Comparison of ENCODE assay signal across 8 cellular contexts in the genomic region with DNA sequence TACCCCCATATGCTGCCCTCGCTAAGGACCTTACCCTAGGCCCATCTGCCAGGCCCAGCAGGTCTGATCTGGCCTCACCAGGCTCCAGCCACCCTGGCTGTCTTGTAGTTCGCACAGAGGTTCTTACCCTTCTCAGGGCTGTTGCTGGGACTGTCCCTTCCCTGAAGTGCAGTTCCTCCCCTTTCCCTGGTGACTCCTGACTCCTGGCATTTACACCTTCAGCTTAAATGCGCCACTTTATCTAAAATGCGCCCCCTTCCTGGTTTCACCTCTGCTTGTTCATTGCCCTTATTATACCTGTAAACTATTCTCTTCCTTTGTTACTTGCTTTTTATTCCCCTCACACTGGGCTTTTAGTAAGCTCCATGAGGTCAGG. TPM values are rescaled to one million over a fixed set of nuclear protein-coding genes. Genes with fewer than 3 reads are reported as not detected.
DNase-seq lines count a peak whose midpoint lies in the region; TF ChIP-seq lines count a peak whose summit lies in the region.

No MANE protein-coding gene starts in this region.

- H3K4me1 Mint-ChIP-seq in activated naive CD4-positive, alpha-beta T cell treated with anti-CD3 and anti-CD28 coated beads, Interleukin-2, amount 10 ng/mL, durations not matched to agents 7 days and 5 days, result peaks cover 47% of the 10 kb centered on the region

- H3K27me3 Mint-ChIP-seq in activated naive CD4-positive, alpha-beta T cell treated with anti-CD3 and anti-CD28 coated beads, Interleukin-2, amount 10 ng/mL, durations not matched to agents 7 days and 5 days, result no peaks in the 10 kb centered on the region

- H3K9ac ChIP-seq in iPS-20b (ENCODE audit: low read depth, low read length) (peak overlapping the region; percentile 59; the same call in 1 of the 2 replicates), stomach smooth muscle (ENCODE audit: low read length in 2 of 2) (peak overlapping the region; percentile 78 to 83)

- POLR2A ChIA-PET in BJ (lab: Charles Lee), result interaction anchor here (0.5 to 1.3 kb wide), 3 partner anchors 17 to 36 kb away, joined by 4 to 5 read pairs (median 4); partner anchors contain the start of genes ARPC4 and TADA3

- H3K27ac Mint-ChIP-seq in activated naive CD4-positive, alpha-beta T cell treated with anti-CD3 and anti-CD28 coated beads, Interleukin-2, amount 10 ng/mL, durations not matched to agents 7 days and 5 days, result peak overlapping the region; percentile 96

- DNase-seq in BJ (ENCODE audit: low read depth) (no peak), H7 (no peak), ecto neural progenitor cell (ENCODE audit: low spot score) (no peak), amniotic stem cell (lab: John Stamatoyannopoulos, UW) (no peak), DMS79 (lab: John Stamatoyannopoulos, UW) (no peak)
- DNase-seq in activated naive CD4-positive, alpha-beta T cell treated with anti-CD3 and anti-CD28 coated beads, Interleukin-2, amount 10 ng/mL, durations not matched to agents 7 days and 5 days, result no peak

- H3K4me3 Mint-ChIP-seq in activated naive CD4-positive, alpha-beta T cell treated with anti-CD3 and anti-CD28 coated beads, Interleukin-2, amount 10 ng/mL, durations not matched to agents 7 days and 5 days, result peak overlapping the region; percentile 85

- H3K27me3 ChIP-seq in BJ (ENCODE audit: control insufficient read depth, insufficient read depth, low read length) (no peaks in the 10 kb centered on the region), H7 (ENCODE audit: control insufficient read depth, insufficient read depth, low read length) (peaks cover 8% of the 10 kb centered on the region; the same call in 1 of the 2 replicates), iPS-20b (ENCODE audit: insufficient read depth, low read length) (peaks cover 16% of the 10 kb centered on the region), stomach smooth muscle (ENCODE audit: control insufficient read depth in 1 of 2, insufficient read depth in 2 of 2, low read length in 2 of 2) (no peaks in the 10 kb centered on the region)

- H3K27ac ChIP-seq in iPS-20b (ENCODE audit: low read length) (no peak overlapping the region), stomach smooth muscle (ENCODE audit: low read length) (peak overlapping the region; percentile 90)

- H3K4me3 ChIP-seq in BJ (ENCODE audit: low read depth, low read length) (peak overlapping the region; percentile 48), H7 (ENCODE audit: insufficient read depth, low read depth, low read length) (peak overlapping the region; percentile 67), iPS-20b (ENCODE audit: low read length) (peak overlapping the region; percentile 72), stomach smooth muscle (ENCODE audit: low read length in 2 of 2) (peak overlapping the region; percentile 78 to 81)

- H3K4me1 ChIP-seq in iPS-20b (ENCODE audit: insufficient read depth, low read length) (peaks cover 3% of the 10 kb centered on the region; the same call in 1 of the 2 replicates), stomach smooth muscle (ENCODE audit: control insufficient read depth, insufficient read depth, low read length) (peaks cover 21% of the 10 kb centered on the region)

- H3K36me3 ChIP-seq in BJ (ENCODE audit: control insufficient read depth, insufficient read depth, low read length) (peaks cover 20% of the 10 kb centered on the region), H7 (replicated peaks; ENCODE audit: control insufficient read depth, insufficient read depth, low read length) (peaks cover 7% of the 10 kb centered on the region), iPS-20b (ENCODE audit: insufficient read depth, low read depth, low read length) (peaks cover 30% of the 10 kb centered on the region), stomach smooth muscle (ENCODE audit: control insufficient read depth in 2 of 2, insufficient read depth in 2 of 2, low read length in 2 of 2) (peaks cover 22 to 35% of the 10 kb centered on the region in 2 donors)

- no peaks in the 10 kb centered on the region for H3K9me3 Mint-ChIP-seq in activated naive CD4-positive, alpha-beta T cell treated with anti-CD3 and anti-CD28 coated beads, Interleukin-2, amount 10 ng/mL, durations not matched to agents 7 days and 5 days

- TF ChIP-seq CTCF in BJ (IDR thresholded peaks at IDR 0.05; ENCODE audit: insufficient read depth, low read depth, low read length), result no peak

- peaks cover 50% of the 10 kb centered on the region for H3K36me3 Mint-ChIP-seq in activated naive CD4-positive, alpha-beta T cell treated with anti-CD3 and anti-CD28 coated beads, Interleukin-2, amount 10 ng/mL, durations not matched to agents 7 days and 5 days

- CTCF ChIA-PET in BJ (lab: Yijun Ruan, JAX), result interaction anchor here (0.6 to 1.7 kb wide), 5 partner anchors 13 to 346 kb away, joined by 3 to 6 read pairs (median 3); no protein-coding TSS in a partner anchor
- CTCF ChIA-PET in activated naive CD4-positive, alpha-beta T cell treated with anti-CD3 and anti-CD28 coated beads, Interleukin-2, amount 10 ng/mL, durations not matched to agents 7 days and 5 days (lab: Charles Lee), result interaction anchor here (0.9 to 1.5 kb wide), 4 partner anchors 18 to 124 kb away, joined by 3 to 4 read pairs (median 3); partner anchors contain the start of gene CRELD1

- H3K9me3 ChIP-seq in iPS-20b (ENCODE audit: insufficient read depth, low read depth, low read length), result no peaks in the 10 kb centered on the region
- H3K9me3 ChIP-seq in stomach smooth muscle (ENCODE audit: control insufficient read depth in 2 of 2, low read length in 2 of 2), result no peaks in the 10 kb centered on the region

RNA-seq across cellular contexts. Expression of gene TTLL3, which starts 0.8 kb away (rescaled TPM):
- 17.6 and 25.4 TPM in 2 replicates for polyA plus RNA-seq in BJ (2011; rRNA removed)
- polyA minus RNA-seq in BJ (2011; rRNA and poly(A)+ RNA removed), result 11.0 and 14.4 TPM in 2 replicates
- total RNA-seq in H7 (2014; rRNA removed; shearing (Covaris generic)), result 3.7 and 7.4 TPM in 2 replicates

RNA-seq across cellular contexts. Expression of gene ARPC4, which starts 16.3 kb away (rescaled TPM):
- 238 and 257 TPM in 2 replicates for polyA plus RNA-seq in BJ (2011; rRNA removed)
- polyA minus RNA-seq in BJ (2011; rRNA and poly(A)+ RNA removed), result 111 and 168 TPM in 2 replicates
- 207 and 239 TPM in 2 replicates for total RNA-seq in H7 (2014; rRNA removed; shearing (Covaris generic))

RNA-seq across cellular contexts. Expression of gene TADA3, which starts 17.0 kb away (rescaled TPM):
- polyA plus RNA-seq in BJ (2011; rRNA removed), result 84.6 and 113 TPM in 2 replicates
- polyA minus RNA-seq in BJ (2011; rRNA and poly(A)+ RNA removed), result 48.2 and 71.8 TPM in 2 replicates
- 76.0 and 79.6 TPM in 2 replicates for total RNA-seq in H7 (2014; rRNA removed; shearing (Covaris generic))

RNA-seq across cellular contexts. Expression of gene RPUSD3, which starts 34.6 kb away (rescaled TPM):
- 28.5 and 44.9 TPM in 2 replicates for polyA plus RNA-seq in BJ (2011; rRNA removed)
- polyA minus RNA-seq in BJ (2011; rRNA and poly(A)+ RNA removed), result 17.1 and 31.4 TPM in 2 replicates
- total RNA-seq in H7 (2014; rRNA removed; shearing (Covaris generic)), result 117 and 131 TPM in 2 replicates

RNA-seq across cellular contexts. Expression of gene CAMK1, which starts 39.5 kb away (rescaled TPM):
- 21.6 and 32.6 TPM in 2 replicates for polyA plus RNA-seq in BJ (2011; rRNA removed)
- polyA minus RNA-seq in BJ (2011; rRNA and poly(A)+ RNA removed), result 7.5 and 8.7 TPM in 2 replicates
- 5.1 and 10.7 TPM in 2 replicates for total RNA-seq in H7 (2014; rRNA removed; shearing (Covaris generic))
